In the genomic region with DNA sequence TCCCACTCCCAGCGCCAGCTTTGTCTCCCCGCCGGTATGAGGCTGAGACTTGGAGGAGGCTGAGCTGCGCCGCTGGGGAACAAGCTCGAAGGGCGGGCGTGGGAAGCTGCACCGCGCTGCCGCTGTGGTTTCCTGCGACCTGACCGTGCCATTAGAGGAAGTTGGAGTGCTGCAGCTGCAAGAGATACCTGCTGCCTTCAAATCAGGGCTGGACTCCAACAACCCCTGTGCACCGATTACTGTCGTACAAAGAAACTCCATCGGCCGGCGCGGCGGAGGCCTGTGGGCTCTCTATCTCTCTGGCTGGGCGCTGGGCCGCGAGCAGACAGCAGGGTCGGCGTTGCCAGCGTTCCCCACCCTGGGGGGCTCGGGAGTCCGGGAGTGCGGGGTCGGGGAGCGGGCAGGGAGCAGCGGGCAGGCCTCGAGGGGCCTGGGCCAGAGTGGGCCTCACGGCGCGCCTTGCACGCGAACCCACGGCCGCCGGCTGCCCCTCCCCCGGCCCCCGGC, we compare ENCODE assay signal across 1 cellular context.
TF ChIP-seq lines count a peak whose summit lies in the region.

No MANE protein-coding gene starts in this region.

TF ChIP-seq in HCT116, 20 proteins besides CTCF, POLR2A, EP300 and RAD21 (continued from another document):
- TF ChIP-seq, protein P1, sequence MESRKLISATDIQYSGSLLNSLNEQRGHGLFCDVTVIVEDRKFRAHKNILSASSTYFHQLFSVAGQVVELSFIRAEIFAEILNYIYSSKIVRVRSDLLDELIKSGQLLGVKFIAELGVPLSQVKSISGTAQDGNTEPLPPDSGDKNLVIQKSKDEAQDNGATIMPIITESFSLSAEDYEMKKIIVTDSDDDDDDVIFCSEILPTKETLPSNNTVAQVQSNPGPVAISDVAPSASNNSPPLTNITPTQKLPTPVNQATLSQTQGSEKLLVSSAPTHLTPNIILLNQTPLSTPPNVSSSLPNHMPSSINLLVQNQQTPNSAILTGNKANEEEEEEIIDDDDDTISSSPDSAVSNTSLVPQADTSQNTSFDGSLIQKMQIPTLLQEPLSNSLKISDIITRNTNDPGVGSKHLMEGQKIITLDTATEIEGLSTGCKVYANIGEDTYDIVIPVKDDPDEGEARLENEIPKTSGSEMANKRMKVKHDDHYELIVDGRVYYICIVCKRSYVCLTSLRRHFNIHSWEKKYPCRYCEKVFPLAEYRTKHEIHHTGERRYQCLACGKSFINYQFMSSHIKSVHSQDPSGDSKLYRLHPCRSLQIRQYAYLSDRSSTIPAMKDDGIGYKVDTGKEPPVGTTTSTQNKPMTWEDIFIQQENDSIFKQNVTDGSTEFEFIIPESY (IDR thresholded peaks at IDR 0.05; ENCODE audit: extremely low read depth, insufficient replicate concordance, low read length), result no peak
- TF ChIP-seq POLR2AphosphoS5 (IDR thresholded peaks at IDR 0.05; ENCODE audit: low read depth, low read length), result no peak
- no peak for TF ChIP-seq JUND (IDR thresholded peaks at IDR 0.05)
- TF ChIP-seq REST (IDR thresholded peaks at IDR 0.05; ENCODE audit: low read depth), result no peak
- TF ChIP-seq CEBPB (IDR thresholded peaks at IDR 0.05; ENCODE audit: low read depth), result no peak
- TF ChIP-seq, protein P2, sequence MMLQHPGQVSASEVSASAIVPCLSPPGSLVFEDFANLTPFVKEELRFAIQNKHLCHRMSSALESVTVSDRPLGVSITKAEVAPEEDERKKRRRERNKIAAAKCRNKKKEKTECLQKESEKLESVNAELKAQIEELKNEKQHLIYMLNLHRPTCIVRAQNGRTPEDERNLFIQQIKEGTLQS (IDR thresholded peaks at IDR 0.05), result no peak
- no peak for TF ChIP-seq YY1 (IDR thresholded peaks at IDR 0.05; ENCODE audit: extremely low read depth, insufficient replicate concordance, low read depth, low read length)
